In genomic region chr1:23019851-23020625, GRCh38 we compare ENCODE assay signal across 8 cellular contexts. TPM values are rescaled to one million over a fixed set of nuclear protein-coding genes. Genes with fewer than 3 reads are reported as not detected.
DNase-seq lines count a peak whose midpoint lies in the region; ATAC-seq and TF ChIP-seq lines count a peak whose summit lies in the region.

No MANE protein-coding gene starts in this region.

- TF ChIP-seq CTCF in fibroblast of villous mesenchyme (IDR thresholded peaks at IDR 0.05; ENCODE audit: insufficient read depth, low read depth, low read length) (no peak), neural crest cell (conservative IDR thresholded peaks at IDR 0.05) (no peak)

- peak overlapping the region; percentile 96 for H3K4me3 Mint-ChIP-seq in neural crest cell

- H3K4me1 ChIP-seq in aorta (ENCODE audit: control insufficient read depth in 1 of 2, insufficient read depth in 2 of 2, low read length in 2 of 2) = peaks cover 2 to 4% of the 10 kb centered on the region in 2 donors

- H3K9me3 Mint-ChIP-seq in neural crest cell = peaks cover 6% of the 10 kb centered on the region

- H3K36me3 ChIP-seq in aorta (ENCODE audit: control insufficient read depth in 1 of 2, insufficient read depth in 2 of 2, low read length in 1 of 2) = no peaks in the 10 kb centered on the region

- DNase-seq in NCI-H748 (lab: John Stamatoyannopoulos, UW; ENCODE audit: unreplicated experiment) (peak; percentile 61), NCI-H748 treated with DMSO at 0.1 percent for 48 hours (lab: John Stamatoyannopoulos, UW) (no peak), NCI-H460 (ENCODE audit: extremely low read depth, low read depth) (peak; percentile 13), fibroblast of villous mesenchyme (ENCODE audit: low read depth) (peak; percentile 60), neural crest cell (ENCODE audit: low read depth, low spot score) (peak; percentile 44), aorta (peak; percentile 56 to 81)
- DNase-seq in activated effector memory CD4-positive, alpha-beta T cell treated with Interleukin-2 at 50 U/mL for 16 hours = peak; percentile 2

- H3K27me3 ChIP-seq in aorta (ENCODE audit: control insufficient read depth in 1 of 2, insufficient read depth in 2 of 2, low read length in 1 of 2) = no peaks in the 10 kb centered on the region

- 0 to 1% methylated on average over 42 to 43 of the region's 43 CpGs for WGBS in aorta, 2 donors

- intact Hi-C loops in aorta (cut with DNase I) = no loop called here

- peaks cover 32% of the 10 kb centered on the region for H3K4me1 Mint-ChIP-seq in neural crest cell

- no peaks in the 10 kb centered on the region for H3K9me3 ChIP-seq in aorta (ENCODE audit: control insufficient read depth, low read length)

- H3K27ac ChIP-seq in aorta (ENCODE audit: low read depth in 1 of 2, low read length in 2 of 2) = peak overlapping the region in 1 of 2 donors; percentile 22

- ATAC-seq in HG02840 (IDR thresholded peaks at IDR 0.05; ENCODE audit: low FRiP score, unreplicated experiment) (peak; percentile 23), aorta (ENCODE audit: low FRiP score) (peak; percentile 52)

- no peaks in the 10 kb centered on the region for H3K27me3 Mint-ChIP-seq in neural crest cell (ENCODE audit: low read depth)

- H3K36me3 Mint-ChIP-seq in neural crest cell (ENCODE audit: low read depth) = peaks cover 29% of the 10 kb centered on the region

- peak overlapping the region; percentile 98 for H3K27ac Mint-ChIP-seq in neural crest cell (ENCODE audit: unreplicated experiment)

- peak overlapping the region; percentile 96 for H3K4me3 ChIP-seq in fibroblast of villous mesenchyme (ENCODE audit: low read depth, low read length)
- peak overlapping the region; percentile 71 to 87 for H3K4me3 ChIP-seq in aorta (ENCODE audit: low read length in 2 of 2)

RNA-seq across cellular contexts. Expression of gene KDM1A, which starts 0.8 kb away (rescaled TPM):
- total RNA-seq in NCI-H460 (2014; rRNA removed; shearing (Covaris generic)) = 81.3 and 87.2 TPM in 2 replicates
- 86.3 and 97.7 TPM in 2 replicates for polyA plus RNA-seq in NCI-H460 (2014; cell fraction: nucleus; rRNA removed)
- total RNA-seq in fibroblast of villous mesenchyme = 108 and 123 TPM in 2 replicates
- total RNA-seq in neural crest cell = 256 and 258 TPM in 2 replicates
- 10 to 100 TPM; 34.6 to 40.4 TPM for total RNA-seq in aorta
- 10 to 100 TPM in 1 of 2 donors, 1 to 10 TPM in 1; 9.4 to 24.5 TPM for polyA plus RNA-seq in aorta

RNA-seq across cellular contexts. Expression of gene TEX46, which starts 4.4 kb away (rescaled TPM):
- total RNA-seq in NCI-H460 (2014; rRNA removed; shearing (Covaris generic)) = not detected in 2 replicates
- polyA plus RNA-seq in NCI-H460 (2014; cell fraction: nucleus; rRNA removed) = not detected in 2 replicates
- not detected in 2 replicates for total RNA-seq in fibroblast of villous mesenchyme
- not detected in 2 replicates for total RNA-seq in neural crest cell
- total RNA-seq in aorta = not detected
- polyA plus RNA-seq in aorta = not detected

RNA-seq across cellular contexts. Expression of gene LACTBL1, which starts 47.4 kb away (rescaled TPM):
- not detected in 2 replicates for total RNA-seq in NCI-H460 (2014; rRNA removed; shearing (Covaris generic))
- not detected in 2 replicates for polyA plus RNA-seq in NCI-H460 (2014; cell fraction: nucleus; rRNA removed)
- total RNA-seq in fibroblast of villous mesenchyme (not detected in 2 replicates), neural crest cell (not detected in 2 replicates), aorta (not detected)
- polyA plus RNA-seq in aorta = not detected
